ENCODE assay signal across 25 cellular contexts in genomic region chr2:65845442-65846182, GRCh38.
"Had no signal": no experiment of that assay in that cellular context is flagged by ENCODE, and none has a peak within 500 bp of the region (broad histone marks: within the 10 kb centered on the region; RNA-seq: fewer than 3 reads in every experiment).

No MANE protein-coding gene starts in this region.

- H3K27me3 Mint-ChIP-seq: effector memory CD8-positive, alpha-beta T cell; stimulated activated naive CD8-positive, alpha-beta T cell treated with anti-CD3 and anti-CD28 coated beads, Interleukin-15, amount 100 ng/mL, for 72 hours had no signal

- H3K27ac ChIP-seq: esophagus squamous epithelium, lower lobe of right lung, ovary, psoas muscle, skin epidermis, spleen, suprapubic skin, transverse colon, upper lobe of right lung, uterus had no signal

- H3K9me3 ChIP-seq: lower lobe of right lung, ovary, psoas muscle, suprapubic skin, transverse colon, upper lobe of right lung, uterus had no signal

- H3K36me3 ChIP-seq: esophagus squamous epithelium, lower lobe of right lung, ovary, spleen, suprapubic skin, transverse colon, upper lobe of right lung, uterus had no signal

- H3K27me3 ChIP-seq: ovary, spleen, suprapubic skin, transverse colon, upper lobe of right lung, uterus had no signal

- H3K9me3 Mint-ChIP-seq: effector memory CD8-positive, alpha-beta T cell had no signal

- H3K4me1 Mint-ChIP-seq: immature natural killer cell; naive thymus-derived CD8-positive, alpha-beta T cell; stimulated activated naive B cell treated with anti-CD40 and anti-IgM and Interleukin-4, amounts not matched to agents 10 μg/mL and 1 μg/mL and 100 μg/mL, for 72 hours; stimulated activated naive CD8-positive, alpha-beta T cell treated with anti-CD3 and anti-CD28 coated beads, Interleukin-15, amount 100 ng/mL, for 72 hours had no signal

- H3K4me3 ChIP-seq: esophagus squamous epithelium, lower lobe of right lung, ovary, psoas muscle, skin epidermis, spleen, suprapubic skin, transverse colon, upper lobe of right lung, uterus had no signal

- H3K4me1 ChIP-seq: esophagus squamous epithelium, lower lobe of right lung, psoas muscle, spleen, suprapubic skin, transverse colon, upper lobe of right lung, uterus had no signal

- H3K36me3 Mint-ChIP-seq: immature natural killer cell; naive thymus-derived CD8-positive, alpha-beta T cell; stimulated activated naive B cell treated with anti-CD40 and anti-IgM and Interleukin-4, amounts not matched to agents 10 μg/mL and 1 μg/mL and 100 μg/mL, for 72 hours had no signal

- ATAC-seq: effector memory CD8-positive, alpha-beta T cell; left colon; left ventricle myocardium superior; lower lobe of right lung; naive thymus-derived CD8-positive, alpha-beta T cell; psoas muscle; right cardiac atrium; stimulated activated naive B cell treated with anti-CD40 and anti-IgM and Interleukin-4, amounts not matched to agents 10 μg/mL and 1 μg/mL and 100 μg/mL, for 72 hours; stimulated activated naive CD8-positive, alpha-beta T cell treated with anti-CD3 and anti-CD28 coated beads, Interleukin-15, amount 100 ng/mL, for 72 hours; upper lobe of right lung had no signal

- H3K4me3 Mint-ChIP-seq: effector memory CD8-positive, alpha-beta T cell; immature natural killer cell; naive thymus-derived CD8-positive, alpha-beta T cell; stimulated activated naive B cell treated with anti-CD40 and anti-IgM and Interleukin-4, amounts not matched to agents 10 μg/mL and 1 μg/mL and 100 μg/mL, for 72 hours; stimulated activated naive CD8-positive, alpha-beta T cell treated with anti-CD3 and anti-CD28 coated beads, Interleukin-15, amount 100 ng/mL, for 72 hours had no signal

- H3K27ac Mint-ChIP-seq: effector memory CD8-positive, alpha-beta T cell; immature natural killer cell; naive thymus-derived CD8-positive, alpha-beta T cell; stimulated activated naive B cell treated with anti-CD40 and anti-IgM and Interleukin-4, amounts not matched to agents 10 μg/mL and 1 μg/mL and 100 μg/mL, for 72 hours; stimulated activated naive CD8-positive, alpha-beta T cell treated with anti-CD3 and anti-CD28 coated beads, Interleukin-15, amount 100 ng/mL, for 72 hours had no signal

- DNase-seq: cortex of kidney; effector memory CD8-positive, alpha-beta T cell; erythroblast; esophagus squamous epithelium; hypothalamus; immature natural killer cell; islet precursor cell; kidney glomerular epithelial cell; left colon; left ventricle myocardium superior; lower lobe of right lung; naive thymus-derived CD8-positive, alpha-beta T cell; occipital lobe; ovary; posterior cingulate gyrus; psoas muscle; right cardiac atrium; spleen; stimulated activated naive B cell treated with anti-CD40 and anti-IgM and Interleukin-4, amounts not matched to agents 10 μg/mL and 1 μg/mL and 100 μg/mL, for 72 hours; stimulated activated naive CD8-positive, alpha-beta T cell treated with anti-CD3 and anti-CD28 coated beads, Interleukin-15, amount 100 ng/mL, for 72 hours; transverse colon; upper lobe of right lung; uterus had no signal
